8 cellular contexts compared by ENCODE assay signal in the genomic region with DNA sequence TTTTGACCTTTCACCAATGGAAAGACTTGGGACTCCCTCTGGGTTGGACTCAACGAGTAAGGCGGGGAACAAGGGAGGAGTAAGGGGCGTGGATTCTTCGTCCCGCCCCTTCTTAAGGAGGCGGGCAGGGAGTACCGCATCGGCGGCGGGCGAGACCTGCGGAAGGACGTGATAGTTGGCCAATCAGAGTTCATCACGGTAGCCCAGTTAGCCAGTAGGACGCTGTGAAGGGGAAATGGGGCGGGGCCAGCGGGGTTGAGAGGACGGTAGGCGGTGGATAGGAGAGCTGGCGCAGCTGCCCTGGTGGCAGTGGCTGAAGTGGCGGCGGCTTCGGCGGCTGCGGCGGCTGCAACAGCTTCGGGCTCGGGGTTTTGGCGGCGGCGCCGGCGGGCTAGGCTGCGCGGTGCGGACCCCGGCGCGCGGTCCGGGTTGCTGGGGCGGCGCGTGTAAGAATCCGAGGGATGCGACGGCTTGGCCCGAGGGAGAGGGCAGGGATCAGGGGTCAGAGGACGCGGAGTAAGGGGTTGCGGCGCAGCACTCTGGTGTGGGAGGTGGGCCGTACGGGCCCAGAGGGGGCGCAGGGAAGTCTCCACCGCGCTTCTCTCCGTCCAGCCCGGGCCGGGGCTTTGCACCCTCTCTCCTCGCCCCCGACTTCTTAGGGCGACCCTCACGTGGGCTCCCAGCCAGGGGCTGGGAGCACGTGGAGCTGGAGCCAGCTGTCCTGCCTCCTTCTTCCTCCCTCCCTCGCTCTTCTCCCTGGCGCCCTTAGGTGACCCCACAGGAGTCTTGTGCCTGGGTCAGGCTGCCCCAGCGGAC. TPM values are rescaled to one million over a fixed set of nuclear protein-coding genes. Genes with fewer than 3 reads are reported as not detected.
DNase-seq lines count a peak whose midpoint lies in the region; ATAC-seq and TF ChIP-seq lines count a peak whose summit lies in the region.

Gene TPCN1, plus strand, starts transcription at position 284 of the 816 bp plus-strand sequence. CDS start 5,389 bp downstream, outside the sequence.

- peak; percentile 96 for ATAC-seq in stimulated activated naive CD8-positive, alpha-beta T cell treated with anti-CD3 and anti-CD28 coated beads, Interleukin-15, amount 100 ng/mL, for 72 hours

- peak within 1 kb of the TSS; percentile 93 for H3K4me3 ChIP-seq in H7 (ENCODE audit: insufficient read depth, low read depth, low read length)
- peak within 1 kb of the TSS; percentile 94 for H3K4me3 ChIP-seq in fibroblast of the aortic adventitia (ENCODE audit: low read depth, low read length)

- H3K36me3 Mint-ChIP-seq in nephron progenitor cell (ENCODE audit: low read depth): no peaks in the 10 kb centered on the region

- H3K4me3 Mint-ChIP-seq in nephron progenitor cell: peak within 1 kb of the TSS; percentile 86
- peak within 1 kb of the TSS; percentile 92 to 98 for H3K4me3 Mint-ChIP-seq in stimulated activated naive CD8-positive, alpha-beta T cell treated with anti-CD3 and anti-CD28 coated beads, Interleukin-15, amount 100 ng/mL, for 72 hours

- TF ChIP-seq CTCF in fibroblast of the aortic adventitia (IDR thresholded peaks at IDR 0.05; ENCODE audit: insufficient read depth, low read length) (peak; percentile 11), nephron progenitor cell (IDR thresholded peaks at IDR 0.05) (no peak)

- peak within 1 kb of the TSS; percentile 68 for H3K27ac Mint-ChIP-seq in nephron progenitor cell
- H3K27ac Mint-ChIP-seq in stimulated activated naive CD8-positive, alpha-beta T cell treated with anti-CD3 and anti-CD28 coated beads, Interleukin-15, amount 100 ng/mL, for 72 hours: peak within 1 kb of the TSS; percentile 97 to 98

- H3K9me3 Mint-ChIP-seq in nephron progenitor cell: no peaks in the 10 kb centered on the region
- H3K9me3 Mint-ChIP-seq in stimulated activated naive CD8-positive, alpha-beta T cell treated with anti-CD3 and anti-CD28 coated beads, Interleukin-15, amount 100 ng/mL, for 72 hours: no peaks in the 10 kb centered on the region

- H3K27me3 Mint-ChIP-seq in nephron progenitor cell (ENCODE audit: low read depth, poor library complexity): peaks cover 3% of the 10 kb centered on the region
- peaks cover 9% of the 10 kb centered on the region for H3K27me3 Mint-ChIP-seq in stimulated activated naive CD8-positive, alpha-beta T cell treated with anti-CD3 and anti-CD28 coated beads, Interleukin-15, amount 100 ng/mL, for 72 hours

- H3K36me3 ChIP-seq in H7 (replicated peaks; ENCODE audit: control insufficient read depth, insufficient read depth, low read length): no peaks in the 10 kb centered on the region

- DNase-seq in EL (peak; percentile 100), H7 (peak; percentile 98), M059J (ENCODE audit: low read depth) (peak; percentile 100), SHP77 (lab: John Stamatoyannopoulos, UW) (peak; percentile 100), fibroblast of the aortic adventitia (ENCODE audit: low read depth) (peak; percentile 100), nephron progenitor cell (peak; percentile 99)
- DNase-seq in activated effector memory CD4-positive, alpha-beta T cell treated with Interleukin-2 at 50 U/mL for 16 hours: peak; percentile 99
- peak; percentile 99 for DNase-seq in stimulated activated naive CD8-positive, alpha-beta T cell treated with anti-CD3 and anti-CD28 coated beads, Interleukin-15, amount 100 ng/mL, for 72 hours

- H3K27me3 ChIP-seq in H7 (ENCODE audit: control insufficient read depth, insufficient read depth, low read length): no peaks in the 10 kb centered on the region

- H3K4me1 Mint-ChIP-seq in nephron progenitor cell: peaks cover 41% of the 10 kb centered on the region
- H3K4me1 Mint-ChIP-seq in stimulated activated naive CD8-positive, alpha-beta T cell treated with anti-CD3 and anti-CD28 coated beads, Interleukin-15, amount 100 ng/mL, for 72 hours: peaks cover 43% of the 10 kb centered on the region

RNA-seq across cellular contexts. Expression of gene TPCN1, which starts in this region (rescaled TPM):
- total RNA-seq in H7 (2014; rRNA removed; shearing (Covaris generic)): 19.2 and 20.7 TPM in 2 replicates
- 7.7 and 13.5 TPM in 2 replicates for total RNA-seq in M059J (2014; rRNA removed; shearing (Covaris generic))
- 11.4 and 20.4 TPM in 2 replicates for total RNA-seq in fibroblast of the aortic adventitia (ENCODE audit: low replicate concordance)

Comparison
In these comparisons a context has a peak if more than half of its experiments do, and no peak if none do; other contexts are left out.
1. Peak in every context shown above with its lines: DNase-seq, ATAC-seq and H3K4me3 ChIP-seq.